8 cellular contexts compared by ENCODE assay signal in the genomic region with DNA sequence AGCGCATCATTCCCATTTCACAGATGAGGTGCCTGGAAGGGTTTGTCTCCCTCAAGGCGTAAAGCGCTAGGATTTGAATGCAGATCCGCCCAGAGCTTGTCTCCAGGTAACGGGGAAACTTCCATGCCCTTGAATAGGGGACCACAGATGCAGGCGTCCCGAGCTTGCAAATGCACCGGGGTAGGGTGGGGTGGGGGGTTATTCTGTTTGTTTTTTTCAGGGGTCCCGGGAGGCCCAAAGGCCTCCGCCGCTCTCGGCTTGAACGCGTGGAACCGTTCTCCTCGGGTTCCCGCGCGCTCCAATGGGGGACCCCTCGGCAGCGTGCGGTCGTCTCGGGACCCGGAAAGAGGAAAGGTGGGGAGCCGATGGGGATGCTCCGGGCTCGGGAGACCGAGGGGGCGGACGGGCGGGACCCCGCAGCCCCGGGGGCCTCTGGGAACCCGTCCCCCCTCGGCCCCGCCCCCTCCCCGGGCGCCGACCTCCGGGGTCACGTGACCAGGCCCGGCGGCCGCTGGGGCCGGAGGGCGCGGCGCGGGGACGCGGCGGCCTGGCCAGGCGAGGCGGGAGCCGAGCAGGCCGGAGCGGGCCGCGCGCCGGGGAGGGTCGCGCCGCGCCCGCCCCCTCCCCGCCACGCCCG. TPM values are rescaled to one million over a fixed set of nuclear protein-coding genes. Genes with fewer than 3 reads are reported as not detected.
DNase-seq lines count a peak whose midpoint lies in the region; ATAC-seq, FAIRE-seq and TF ChIP-seq lines count a peak whose summit lies in the region.

Gene PKN1 (plus strand): TSS at position 490 of the 637 bp plus-strand sequence. CDS start 216 bp downstream, outside the sequence.

- peak within 1 kb of the TSS in 3 of 4 experiments; percentile 29 to 93 (median 55); a peak in 5 of 7 replicates for H3K9ac ChIP-seq in H1 (replicated peaks in 1 of 4; ENCODE audit: extremely low read depth in 1 of 4, low read depth in 3 of 4, low read length in 3 of 4)

- H3K23me2 ChIP-seq in H1 (ENCODE audit: low read depth, low read length): no peaks in the 10 kb centered on the region; the same call in 1 of the 2 replicates

- H3K4me1 ChIP-seq in BE2C (no peaks in the 10 kb centered on the region), H1 (replicated peaks in 1 of 4; ENCODE audit: control insufficient read depth in 3 of 4, insufficient read depth in 4 of 4, low read length in 3 of 4) (peaks cover 0 to 11% (median 3%) of the 10 kb centered on the region in 4 experiments; a peak in 5 of 7 replicates), stomach (peaks cover 30 to 50% (median 40%) of the 10 kb centered on the region in 4 donors)

- H3K23ac ChIP-seq in H1 (ENCODE audit: insufficient read length): no peak within 1 kb of the TSS

- no peak within 1 kb of the TSS for H2BK5ac ChIP-seq in H1 (ENCODE audit: low read depth, low read length)

- H3K14ac ChIP-seq in H1 (ENCODE audit: insufficient read length): no peak within 1 kb of the TSS

- peaks cover 0 to 32% of the 10 kb centered on the region in 2 experiments; a peak in 2 of 4 replicates for H3K79me2 ChIP-seq in H1 (ENCODE audit: control insufficient read depth in 1 of 2, insufficient read depth in 2 of 2, low read length in 2 of 2)

- H4K5ac ChIP-seq in H1 (ENCODE audit: insufficient read length, low read depth, low read length): no peak within 1 kb of the TSS

- H3K27ac ChIP-seq in H1 (ENCODE audit: low read depth, low read length) (no peak within 1 kb of the TSS), stomach (peak within 1 kb of the TSS; percentile 20 to 92 (median 86))

- H2AK5ac ChIP-seq in H1 (ENCODE audit: low read depth, low read length): no peak within 1 kb of the TSS

- ATAC-seq in HG02884 (IDR thresholded peaks at IDR 0.05; ENCODE audit: unreplicated experiment): no peak

- 0 out of 3 replicates have a peak, but pooled peaks of 1 of the 2 experiments have one; percentile 23 for TF ChIP-seq EP300 in H1 (IDR thresholded peaks at IDR 0.05; ENCODE audit: borderline replicate concordance in 1 of 2, low read depth in 2 of 2, low read length in 2 of 2)
- TF ChIP-seq EP300 in stomach (IDR thresholded peaks at IDR 0.05): no peak

- POLR2A ChIA-PET in H1 (lab: Charles Lee; ENCODE audit: partially characterized antibody): interaction anchor here (0.7 to 3.4 kb wide), 9 partner anchors 9 to 296 kb away, joined by 3 to 22 read pairs (median 4); partner anchors contain the start of genes ASF1B and DDX39A

- no peak within 1 kb of the TSS for H2BK20ac ChIP-seq in H1 (ENCODE audit: low read length)

- peaks cover 7% of the 10 kb centered on the region for H3K79me1 ChIP-seq in H1 (ENCODE audit: low read depth, low read length)

- CTCF ChIA-PET in H1 (lab: Charles Lee; ENCODE audit: partially characterized antibody): interaction anchor here (1.0 to 4.8 kb wide), 15 partner anchors 9 to 296 kb away, joined by 3 to 19 read pairs (median 4); partner anchors contain the start of gene PTGER1

- WGBS in H1 (ENCODE audit: extremely low coverage in 1 of 2, insufficient coverage in 1 of 2, insufficient read length in 1 of 2, insufficient replicate concordance in 2 of 2, low coverage in 1 of 2, low lambda C conversion rate in 2 of 2, missing lambda C conversion rate in 1 of 2), 2 experiments: 5% methylated on average over 31 of the region's 70 CpGs; no CpG with 5 or more reads in 1 of the 2 experiments
- WGBS in stomach, 5 donors: 2 to 6% (median 4%) methylated on average over 21 to 69 of the region's 70 CpGs

- H3K9me3 ChIP-seq in BE2C (no peaks in the 10 kb centered on the region), H1 (ENCODE audit: insufficient read depth in 2 of 2, low read depth in 1 of 2, low read length in 1 of 2) (no peaks in the 10 kb centered on the region), stomach (no peaks in the 10 kb centered on the region)

- no peak within 1 kb of the TSS for H3K18ac ChIP-seq in H1 (ENCODE audit: extremely low read depth, low read length)

- peak within 1 kb of the TSS; percentile 72 to 97 for H3K4me2 ChIP-seq in H1 (ENCODE audit: insufficient read depth in 1 of 2, low read depth in 2 of 2, low read length in 2 of 2)

- no peaks in the 10 kb centered on the region for H3K27me3 ChIP-seq in BE2C
- no peaks in the 10 kb centered on the region; a peak in 1 of 7 replicates for H3K27me3 ChIP-seq in H1 (replicated peaks in 1 of 4; ENCODE audit: control insufficient read depth in 3 of 4, extremely low read depth in 1 of 4, insufficient read depth in 3 of 4, low read length in 3 of 4)
- H3K27me3 ChIP-seq in stomach: no peaks in the 10 kb centered on the region

- H3K4ac ChIP-seq in H1 (replicated peaks; ENCODE audit: insufficient read length, low read depth, low read length): no peak within 1 kb of the TSS

- H2BK12ac ChIP-seq in H1 (ENCODE audit: low read depth, low read length): no peak within 1 kb of the TSS

- H2AFZ ChIP-seq in H1 (ENCODE audit: low read length): peak within 1 kb of the TSS; percentile 39; the same call in 1 of the 2 replicates

- H4K91ac ChIP-seq in H1 (replicated peaks; ENCODE audit: insufficient read length, low read length): no peak within 1 kb of the TSS

- intact Hi-C loops in stomach (cut with DNase I; ENCODE audit: low total_unique reads): no loop called here

- peak within 1 kb of the TSS; percentile 45 for H4K8ac ChIP-seq in H1 (ENCODE audit: extremely low read depth, insufficient read depth, low read length)

- TF ChIP-seq CTCF in BE2C (IDR thresholded peaks at IDR 0.05; ENCODE audit: low read depth, low read length): no peak
- no peak for TF ChIP-seq CTCF in H1 (IDR thresholded peaks at IDR 0.05; ENCODE audit: control extremely low read depth in 1 of 3, insufficient read depth in 1 of 3, low read depth in 1 of 3, low read length in 3 of 3)
- TF ChIP-seq CTCF in stomach (IDR thresholded peaks at IDR 0.05): no peak

- no peak within 1 kb of the TSS for H2BK15ac ChIP-seq in H1 (ENCODE audit: low read length)

- peak within 1 kb of the TSS; percentile 71 for H3K4me3 ChIP-seq in BE2C (ENCODE audit: low read depth, low read length)
- peak within 1 kb of the TSS; percentile 54 to 96 (median 68) for H3K4me3 ChIP-seq in H1 (ENCODE audit: extremely low read depth in 1 of 4, insufficient read depth in 2 of 4, low read depth in 3 of 4, low read length in 4 of 4)
- H3K4me3 ChIP-seq in stomach: peak within 1 kb of the TSS; percentile 81 to 94 (median 88)

- DNase-seq in BE2C (peak; percentile 74), GM19238 (ENCODE audit: insufficient read length, low spot score) (peak; percentile 73), NCI-H1105 treated with DMSO at 0.1 percent for 48 hours (lab: John Stamatoyannopoulos, UW) (peak; percentile 54), H1 (ENCODE audit: low read depth in 1 of 2, low spot score in 2 of 2) (peak in 1 of 2 experiments; percentile 86), mesenteric fat pad (ENCODE audit: low spot score) (no peak), stomach (peak; percentile 57)
- DNase-seq in activated CD4-positive, alpha-beta T cell treated with anti-CD3 and anti-CD28 coated beads, Interleukin-2, amount 50 U/mL, for 48 hours: peak; percentile 60 to 69

- FAIRE-seq in H1 (lab: Jason Lieb, UNC): no peak

- TF ChIP-seq POLR2A in H1 (IDR thresholded peaks at IDR 0.05; ENCODE audit: control extremely low read depth in 1 of 2, low read depth in 2 of 2, low read length in 2 of 2) (0 out of 3 replicates have a peak, but pooled peaks of 1 of the 2 experiments have one; percentile 30), stomach (IDR thresholded peaks at IDR 0.05) (no peak)

- H2BK120ac ChIP-seq in H1 (replicated peaks; ENCODE audit: low read depth, low read length): no peak within 1 kb of the TSS

- H4K20me1 ChIP-seq in H1 (replicated peaks in 1 of 2; ENCODE audit: control insufficient read depth in 1 of 2, insufficient read depth in 2 of 2, low read length in 2 of 2): peaks cover 4 to 5% of the 10 kb centered on the region in 2 experiments

- TF ChIP-seq RAD21 in H1 (IDR thresholded peaks at IDR 0.05 in 1 of 2, conservative IDR thresholded peaks at IDR 0.05 in 1 of 2; ENCODE audit: low read depth in 2 of 2, low read length in 2 of 2): no peak

- H3K36me3 ChIP-seq in BE2C (no peaks in the 10 kb centered on the region), H1 (ENCODE audit: control insufficient read depth in 2 of 4, insufficient read depth in 4 of 4, low read length in 3 of 4) (no peaks in the 10 kb centered on the region; a peak in 1 of 8 replicates), stomach (peaks cover 0 to 18% (median 5%) of the 10 kb centered on the region in 4 donors)

- H3K56ac ChIP-seq in H1 (replicated peaks; ENCODE audit: insufficient read length, low read depth, low read length): no peak within 1 kb of the TSS

TF ChIP-seq in H1, 55 proteins besides CTCF, POLR2A, EP300 and RAD21 (continues in another document):
- no peak for TF ChIP-seq BRCA1 (IDR thresholded peaks at IDR 0.05; ENCODE audit: low read depth, low read length)
- no peak for TF ChIP-seq ASH2L (IDR thresholded peaks at IDR 0.05; ENCODE audit: low read length)
- TF ChIP-seq PHF8 (conservative IDR thresholded peaks at IDR 0.05; ENCODE audit: low read depth, low read length): no peak; the same call in 1 of the 2 replicates
- no peak for TF ChIP-seq RNF2 (IDR thresholded peaks at IDR 0.05; ENCODE audit: borderline replicate concordance, low read depth, low read length, missing control alignments, poor library complexity, severe bottlenecking)
- TF ChIP-seq USF2 (IDR thresholded peaks at IDR 0.05; ENCODE audit: low read length): peak; percentile 67; the same call in 1 of the 2 replicates
- TF ChIP-seq JUN (IDR thresholded peaks at IDR 0.05; ENCODE audit: low read depth, low read length): no peak

RNA-seq across cellular contexts. Expression of gene PKN1, which starts in this region (rescaled TPM):
- polyA plus RNA-seq in BE2C (2012; ENCODE audit: insufficient read depth, insufficient read length, low read depth): 283 TPM
- total RNA-seq in H1 (2021; fragmentation: NEBNext Ultra II Directional; extraction: Animal tissue kit (Norgen Biotek cat#: 25700)): 161 and 162 TPM in 2 replicates
- polyA plus RNA-seq in H1 (2011; rRNA removed) (65.2 and 109 TPM in 2 replicates), stomach (10 to 100 TPM; 42.0 to 95.6 (median 85.4) TPM)
- 92.4 TPM for polyA plus RNA-seq in H1 (2011; cell fraction: cytosol; rRNA removed)
- polyA plus RNA-seq in H1 (2011; cell fraction: nucleus; rRNA removed): 132 TPM
- 67.4 to 133 TPM (median 113 TPM) in 4 replicates for polyA plus RNA-seq in H1 (2012, experiment 1 of 2)
- 113 TPM for polyA plus RNA-seq in H1 (2012, experiment 2 of 2)
- 63.9 TPM for polyA plus RNA-seq in H1 (2013, experiment 1 of 2)
- 65.4 TPM for polyA plus RNA-seq in H1 (2013, experiment 2 of 2)
- polyA minus RNA-seq in H1 (2011; rRNA and poly(A)+ RNA removed): 60.2 and 108 TPM in 2 replicates
- 91.2 TPM for polyA minus RNA-seq in H1 (2011; cell fraction: cytosol; rRNA and poly(A)+ RNA removed)
- polyA minus RNA-seq in H1 (2011; cell fraction: nucleus; rRNA and poly(A)+ RNA removed): 50.4 TPM
- total RNA-seq in mesenteric fat pad (142 TPM), stomach (100 to 1,000 TPM in 2 of 5 donors, 10 to 100 TPM in 3; 44.2 to 268 (median 90.4) TPM)
